ENCODE assay signal across 8 cellular contexts in the genomic region with DNA sequence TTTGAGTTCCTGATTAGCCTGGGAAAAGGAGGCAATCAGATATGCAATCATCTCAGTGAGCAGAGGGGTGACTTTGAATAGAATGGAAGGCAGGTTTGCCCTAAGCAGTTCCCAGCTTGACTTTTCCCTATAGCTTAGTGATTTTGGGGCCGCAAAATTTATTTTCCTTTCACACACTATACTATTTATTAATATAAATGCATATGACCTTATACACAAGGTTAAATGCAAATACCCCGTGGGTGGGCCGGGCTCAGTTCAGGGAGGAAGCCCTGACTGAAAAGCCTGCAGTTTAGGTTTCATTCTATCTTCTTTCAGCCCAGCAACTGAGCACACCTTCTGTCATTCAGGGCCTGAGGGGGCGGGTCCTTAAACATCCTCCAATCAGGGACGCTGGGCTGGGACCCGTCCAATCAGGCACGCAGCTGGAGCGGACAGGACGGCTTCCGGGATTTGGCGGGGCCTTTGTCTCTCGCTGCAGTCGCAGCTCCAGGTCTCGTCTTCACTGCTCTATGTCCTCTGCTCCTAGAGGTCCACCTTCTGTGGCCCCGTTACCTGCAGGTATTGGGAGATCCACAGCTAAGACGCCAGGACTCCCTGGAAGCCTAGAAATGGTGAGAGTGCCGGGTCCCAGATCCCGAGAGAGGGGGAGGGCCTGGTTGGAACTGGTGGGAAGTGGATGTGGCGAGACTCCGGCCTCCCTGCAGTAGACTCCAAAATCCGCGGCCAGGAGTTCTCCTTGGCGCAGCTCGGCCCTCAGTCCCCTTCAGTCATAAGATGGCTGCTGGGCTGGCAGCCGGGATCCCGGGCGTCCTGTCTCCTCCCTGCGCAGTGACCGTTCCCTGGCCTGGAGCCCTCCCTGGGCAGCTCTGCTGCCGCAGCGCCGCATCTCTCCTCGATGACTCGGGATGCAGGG. TPM values are rescaled to one million over a fixed set of nuclear protein-coding genes. Genes with fewer than 3 reads are reported as not detected.
DNase-seq lines count a peak whose midpoint lies in the region; FAIRE-seq and TF ChIP-seq lines count a peak whose summit lies in the region.

A gene (plus strand): TSS at position 468 of the 916 bp plus-strand sequence. CDS start 45 bp downstream, at position 513.

- H3K27me3 ChIP-seq in MM.1S (replicated peaks; ENCODE audit: insufficient read depth, low read length) = no peaks in the 10 kb centered on the region
- H3K27me3 ChIP-seq in neuronal stem cell (ENCODE audit: control insufficient read depth in 3 of 3, insufficient read depth in 3 of 3, low read depth in 1 of 3, low read length in 3 of 3) = no peaks in the 10 kb centered on the region
- H3K27me3 ChIP-seq in subcutaneous abdominal adipose tissue (ENCODE audit: control insufficient read depth in 5 of 5, insufficient read depth in 4 of 5, low read length in 5 of 5) = no peaks in the 10 kb centered on the region

- peak; percentile 98 for FAIRE-seq in G401.6 (lab: Jason Lieb, UNC)

- no peaks in the 10 kb centered on the region for H4K20me1 ChIP-seq in MM.1S (ENCODE audit: insufficient read depth, low read length)

- peak within 1 kb of the TSS; percentile 72 for H3K18ac ChIP-seq in neuronal stem cell (ENCODE audit: low read length)

- no peaks in the 10 kb centered on the region for H3K9me2 ChIP-seq in MM.1S (replicated peaks; ENCODE audit: insufficient read depth, low read length)

- H3K36me3 ChIP-seq in MM.1S (replicated peaks; ENCODE audit: insufficient read depth, low read length) = no peaks in the 10 kb centered on the region
- H3K36me3 ChIP-seq in neuronal stem cell (replicated peaks in 1 of 2; ENCODE audit: control insufficient read depth in 2 of 2, insufficient read depth in 2 of 2, low read length in 2 of 2) = peaks cover 0 to 30% of the 10 kb centered on the region in 2 donors
- no peaks in the 10 kb centered on the region for H3K36me3 ChIP-seq in subcutaneous abdominal adipose tissue (ENCODE audit: control insufficient read depth in 5 of 5, insufficient read depth in 5 of 5, low read length in 5 of 5)

- no peaks in the 10 kb centered on the region for H3K79me1 ChIP-seq in neuronal stem cell (ENCODE audit: low read depth, low read length)

- H3K27ac ChIP-seq in MM.1S (ENCODE audit: low read length) (peak within 1 kb of the TSS; percentile 42; the same call in 1 of the 2 replicates), neuronal stem cell (replicated peaks; ENCODE audit: low read length) (peak within 1 kb of the TSS; percentile 67), subcutaneous abdominal adipose tissue (ENCODE audit: low read depth, low read length) (peak within 1 kb of the TSS; percentile 35)

- H3K79me2 ChIP-seq in MM.1S (ENCODE audit: low read length) = peaks cover 43% of the 10 kb centered on the region

- no peak within 1 kb of the TSS for H2BK120ac ChIP-seq in neuronal stem cell (ENCODE audit: low read depth, low read length)

- H3F3A ChIP-seq in MM.1S (ENCODE audit: insufficient read depth, low read length) = no peaks in the 10 kb centered on the region

- H4K8ac ChIP-seq in neuronal stem cell (ENCODE audit: low read depth, low read length) = no peak within 1 kb of the TSS

- H2AFZ ChIP-seq in MM.1S (ENCODE audit: low read length) (peak within 1 kb of the TSS; percentile 93), neuronal stem cell (ENCODE audit: low read length) (peak within 1 kb of the TSS; percentile 93)

- WGBS in neuronal stem cell (ENCODE audit: extremely low coverage in 2 of 2, insufficient read length in 2 of 2, insufficient replicate concordance in 1 of 2), 2 donors = no CpG with 5 or more reads among the region's 34 CpGs

- H3K23ac ChIP-seq in neuronal stem cell (ENCODE audit: low read depth, low read length, poor library complexity) = no peak within 1 kb of the TSS

- no peak within 1 kb of the TSS for H2BK15ac ChIP-seq in neuronal stem cell (ENCODE audit: low read length)

- H3K9me3 ChIP-seq in MM.1S (replicated peaks; ENCODE audit: insufficient read depth, low read length) (no peaks in the 10 kb centered on the region), neuronal stem cell (replicated peaks in 1 of 2; ENCODE audit: control insufficient read depth in 2 of 2, insufficient read depth in 1 of 2, low read depth in 1 of 2, low read length in 2 of 2) (peaks cover 0 to 27% of the 10 kb centered on the region in 2 donors), subcutaneous abdominal adipose tissue (ENCODE audit: control insufficient read depth in 5 of 5, low read length in 5 of 5) (no peaks in the 10 kb centered on the region)

- H3K9ac ChIP-seq in MM.1S (ENCODE audit: low read length) = peak within 1 kb of the TSS; percentile 82
- H3K9ac ChIP-seq in neuronal stem cell (ENCODE audit: low read depth, low read length, poor library complexity) = peak within 1 kb of the TSS; percentile 75
- H3K9ac ChIP-seq in subcutaneous abdominal adipose tissue (ENCODE audit: low read length in 5 of 5) = peak within 1 kb of the TSS; percentile 56 to 94 (median 86)

- DNase-seq in HCEC 1CT (peak; percentile 82), MM.1S (peak; percentile 96), SHP77 treated with DMSO at 0.1 percent for 48 hours (lab: John Stamatoyannopoulos, UW) (peak; percentile 96), activated gamma-delta T cell treated with Interleukin-2 at 50 U/mL for 16 hours (peak; percentile 88), foreskin melanocyte (peak; percentile 79), neuronal stem cell (ENCODE audit: low spot score) (peak; percentile 81)

- no peak within 1 kb of the TSS for H3K4ac ChIP-seq in neuronal stem cell (ENCODE audit: low read length)

- TF ChIP-seq CTCF in MM.1S (IDR thresholded peaks at IDR 0.05; ENCODE audit: low read length) = no peak

- no peak within 1 kb of the TSS for H2BK5ac ChIP-seq in neuronal stem cell (ENCODE audit: low read length)

- H3K4me1 ChIP-seq in MM.1S (ENCODE audit: low read length) (no peaks in the 10 kb centered on the region; the same call in 1 of the 2 replicates), neuronal stem cell (ENCODE audit: control insufficient read depth in 2 of 2, insufficient read depth in 1 of 2, low read depth in 1 of 2, low read length in 2 of 2) (peaks cover 0 to 3% of the 10 kb centered on the region in 2 donors), subcutaneous abdominal adipose tissue (ENCODE audit: control insufficient read depth in 5 of 5, insufficient read depth in 5 of 5, low read length in 5 of 5) (peaks cover 0 to 15% (median 13%) of the 10 kb centered on the region in 5 donors)

- H3K4me2 ChIP-seq in MM.1S (ENCODE audit: low read depth, low read length) = peak within 1 kb of the TSS; percentile 90
- H3K4me2 ChIP-seq in neuronal stem cell (ENCODE audit: insufficient read depth, low read length, poor library complexity, severe bottlenecking) = peak within 1 kb of the TSS; percentile 49

- H3K4me3 ChIP-seq in MM.1S (ENCODE audit: low read length) (peak within 1 kb of the TSS; percentile 99), neuronal stem cell (ENCODE audit: low read length in 2 of 2) (peak within 1 kb of the TSS; percentile 86 to 88), subcutaneous abdominal adipose tissue (ENCODE audit: low read depth in 1 of 5, low read length in 5 of 5) (peak within 1 kb of the TSS; percentile 83 to 99 (median 96))

- no peak within 1 kb of the TSS for H4K91ac ChIP-seq in neuronal stem cell (ENCODE audit: low read depth, low read length, poor library complexity)

- no peak within 1 kb of the TSS for H2AK5ac ChIP-seq in neuronal stem cell (ENCODE audit: low read depth, low read length)

- no peak within 1 kb of the TSS for H2BK12ac ChIP-seq in neuronal stem cell (ENCODE audit: low read length)

- no peak within 1 kb of the TSS for H3K14ac ChIP-seq in neuronal stem cell (ENCODE audit: low read length)

RNA-seq across cellular contexts. Expression of the gene that starts here (rescaled TPM):
- 13.8 TPM for polyA plus RNA-seq in neuronal stem cell (2013, experiment 1 of 2)
- polyA plus RNA-seq in neuronal stem cell (2013, experiment 2 of 2) = 14.3 TPM

Comparison
In these comparisons a context has a peak if more than half of its experiments do, and no peak if none do; other contexts are left out.
1. Peak in every context shown above with its lines: DNase-seq, H3K4me3 ChIP-seq and H3K27ac ChIP-seq.